In the genomic region with DNA sequence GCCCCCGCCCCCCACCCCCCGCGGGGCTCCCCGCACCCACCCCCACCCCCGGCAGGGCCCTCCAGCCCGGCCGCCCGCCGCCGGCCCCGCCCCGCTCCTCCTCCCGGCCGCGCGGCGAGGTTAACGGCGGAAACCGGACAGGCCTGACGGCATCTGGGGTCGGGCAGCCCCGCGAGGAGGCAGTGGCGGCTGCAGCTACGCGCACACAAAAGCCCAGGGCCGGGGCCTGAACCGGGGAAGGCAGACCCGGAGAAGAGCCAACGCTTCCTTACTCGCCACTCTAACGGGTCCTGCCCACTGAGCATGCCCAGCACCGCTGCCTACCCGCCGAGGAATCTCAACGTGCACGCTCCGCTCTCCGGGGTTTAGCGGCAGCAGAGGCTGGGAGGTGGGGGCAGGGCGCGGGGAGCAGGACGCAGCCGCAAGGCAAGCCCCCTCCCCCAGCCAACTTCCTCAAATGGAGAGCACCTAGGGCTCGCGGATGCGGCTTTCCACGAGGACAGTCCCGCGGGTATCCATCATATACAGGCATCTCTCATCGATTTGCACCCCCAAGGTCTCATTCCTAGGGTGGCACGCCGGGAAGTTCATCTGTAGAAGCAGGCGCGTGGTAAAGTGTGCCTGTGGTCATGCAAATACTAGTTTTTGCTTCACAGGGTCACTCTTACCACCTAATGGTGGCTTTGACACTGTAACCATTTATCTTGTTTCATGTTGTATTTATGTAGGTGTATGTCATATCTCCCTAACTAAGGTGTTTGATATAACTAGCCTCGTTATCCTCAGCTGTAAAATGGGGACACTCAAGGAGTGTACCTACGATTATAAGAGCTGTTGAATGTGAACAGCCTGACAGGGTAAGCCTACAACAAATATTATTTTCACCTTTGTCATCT, we compare ENCODE assay signal across 8 cellular contexts. TPM values are rescaled to one million over a fixed set of nuclear protein-coding genes. Genes with fewer than 3 reads are reported as not detected.
A peak's percentile ranks its signal among the peaks of the same experiment; 100 is the strongest.
DNase-seq lines count a peak whose midpoint lies in the region; ATAC-seq, FAIRE-seq and TF ChIP-seq lines count a peak whose summit lies in the region.

A gene (minus strand): TSS at position 339 of the 896 bp plus-strand sequence. CDS start 761 bp downstream, outside the sequence.

- ATAC-seq in GM21528 (IDR thresholded peaks at IDR 0.05; ENCODE audit: low FRiP score, unreplicated experiment): peak; percentile 69

- H3K4me3 ChIP-seq in OCI-LY3 (ENCODE audit: low read length): peak within 1 kb of the TSS; percentile 93
- H3K4me3 ChIP-seq in endothelial cell of umbilical vein (replicated peaks in 1 of 3; ENCODE audit: insufficient read depth in 1 of 3, low read depth in 1 of 3, low read length in 3 of 3): peak within 1 kb of the TSS; percentile 44 to 81 (median 73)

- H3K79me2 ChIP-seq in OCI-LY3 (ENCODE audit: low read length): peaks cover 40% of the 10 kb centered on the region
- H3K79me2 ChIP-seq in endothelial cell of umbilical vein (ENCODE audit: control insufficient read depth, insufficient read depth, low read length): peaks cover 38% of the 10 kb centered on the region

- peak within 1 kb of the TSS; percentile 87 for H3K9ac ChIP-seq in OCI-LY3 (ENCODE audit: low read length)
- H3K9ac ChIP-seq in endothelial cell of umbilical vein (replicated peaks; ENCODE audit: extremely low read depth, insufficient read depth, low read length): peak within 1 kb of the TSS; percentile 86

- DNase-seq in DMS114 treated with DMSO at 0.1 percent for 48 hours (lab: John Stamatoyannopoulos, UW; ENCODE audit: unreplicated experiment) (peak; percentile 88), HuH-7.5 (ENCODE audit: low spot score) (peak; percentile 88), endothelial cell of umbilical vein (ENCODE audit: low read depth, low spot score) (peak; percentile 96), midbrain (lab: John Stamatoyannopoulos, UW) (peak; percentile 89)
- peak; percentile 94 for DNase-seq in activated CD8-positive, alpha-beta memory T cell treated with anti-CD3 and anti-CD28 coated beads, Interleukin-2, amount 50 U/mL, for 48 hours
- DNase-seq in stimulated activated CD8-positive, alpha-beta memory T cell treated with anti-CD3 and anti-CD28 coated beads, Interleukin-15, amount 100 ng/mL, for 48 hours (ENCODE audit: low read depth in 2 of 2): peak; percentile 86 to 87

- H2AFZ ChIP-seq in OCI-LY3 (ENCODE audit: low read depth, low read length) (peak within 1 kb of the TSS; percentile 29), endothelial cell of umbilical vein (ENCODE audit: low read depth, low read length) (peak within 1 kb of the TSS; percentile 93)

- H3K4me1 ChIP-seq in OCI-LY3 (ENCODE audit: low read length): peaks cover 23% of the 10 kb centered on the region
- peaks cover 20% of the 10 kb centered on the region for H3K4me1 ChIP-seq in endothelial cell of umbilical vein (ENCODE audit: control insufficient read depth, extremely low read depth, insufficient read depth, low read length)

- peak; percentile 49 for FAIRE-seq in endothelial cell of umbilical vein (lab: Jason Lieb, UNC)

- H3K27me3 ChIP-seq in OCI-LY3 (ENCODE audit: low read depth, low read length) (no peaks in the 10 kb centered on the region), endothelial cell of umbilical vein (ENCODE audit: control insufficient read depth in 2 of 2, insufficient read depth in 2 of 2, low read length in 2 of 2) (no peaks in the 10 kb centered on the region)

- TF ChIP-seq POLR2A in endothelial cell of umbilical vein (IDR thresholded peaks at IDR 0.05; ENCODE audit: low read depth, low read length): peak; percentile 90

- intact Hi-C loops in endothelial cell of umbilical vein (cut with micrococcal nuclease): loop anchor here (1.0 to 5.0 kb wide), 2 partner anchors 52 to 126 kb away; a partner anchor contains a TSS

- H3K9me3 ChIP-seq in OCI-LY3 (ENCODE audit: insufficient read depth, low read length): no peaks in the 10 kb centered on the region
- no peaks in the 10 kb centered on the region for H3K9me3 ChIP-seq in endothelial cell of umbilical vein (replicated peaks; ENCODE audit: control insufficient read depth, insufficient read depth, low read length)

- H3K4me2 ChIP-seq in OCI-LY3 (ENCODE audit: low read length) (peak within 1 kb of the TSS; percentile 90), endothelial cell of umbilical vein (ENCODE audit: insufficient read depth, low read length) (peak within 1 kb of the TSS; percentile 88)

- POLR2A ChIA-PET in endothelial cell of umbilical vein (lab: Charles Lee): interaction anchor here (1.2 kb wide), 1 partner anchor 52 kb away, joined by 4 read pairs; a partner anchor contains a TSS

- CTCF ChIA-PET in endothelial cell of umbilical vein (lab: Charles Lee): interaction anchor here (0.6 kb wide), 1 partner anchor 124 kb away, joined by 3 read pairs; no protein-coding TSS in a partner anchor

- TF ChIP-seq CTCF in OCI-LY3 (IDR thresholded peaks at IDR 0.05; ENCODE audit: low read depth, low read length) (no peak), endothelial cell of umbilical vein (IDR thresholded peaks at IDR 0.05; ENCODE audit: extremely low read depth in 1 of 2, insufficient read depth in 1 of 2, low read depth in 1 of 2, low read length in 2 of 2) (no peak)

- H4K20me1 ChIP-seq in OCI-LY3 (ENCODE audit: insufficient read depth, low read length) (peaks cover 29% of the 10 kb centered on the region), endothelial cell of umbilical vein (replicated peaks; ENCODE audit: control insufficient read depth, extremely low read depth, insufficient read depth, low read length) (peaks cover 4% of the 10 kb centered on the region)

- H3K36me3 ChIP-seq in OCI-LY3 (replicated peaks; ENCODE audit: low read depth, low read length) (no peaks in the 10 kb centered on the region), endothelial cell of umbilical vein (ENCODE audit: control insufficient read depth in 2 of 2, extremely low read depth in 1 of 2, insufficient read depth in 2 of 2, low read length in 2 of 2) (no peaks in the 10 kb centered on the region)

- dilution Hi-C loops in endothelial cell of umbilical vein (cut with MboI; ENCODE audit: extremely low pct_ligation_motif_present, low sequenced_read_pairs): no loop called here

- H3K27ac ChIP-seq in OCI-LY3 (ENCODE audit: low read length) (peak within 1 kb of the TSS; percentile 90), endothelial cell of umbilical vein (ENCODE audit: insufficient read depth, low read depth, low read length) (peak within 1 kb of the TSS; percentile 80)

- TSS peak; percentile 82 for BruUV-seq in endothelial cell of umbilical vein (replicated peaks; lab: Mats Ljungman, UMichigan)

- no peaks in the 10 kb centered on the region for H3K9me1 ChIP-seq in endothelial cell of umbilical vein (replicated peaks; ENCODE audit: control insufficient read depth, extremely low read depth, insufficient read depth, low read length)

TF ChIP-seq in endothelial cell of umbilical vein, 7 proteins besides CTCF, POLR2A, EP300 and RAD21:
- no peak for TF ChIP-seq EZH2 (IDR thresholded peaks at IDR 0.05; ENCODE audit: borderline replicate concordance, low read depth, low read length, severe bottlenecking)
- no peak for TF ChIP-seq JUN (IDR thresholded peaks at IDR 0.05; ENCODE audit: borderline replicate concordance, insufficient read depth, insufficient read length, low read depth)
- TF ChIP-seq MYC (IDR thresholded peaks at IDR 0.05; ENCODE audit: low read depth, low read length): peak; percentile 5
- TF ChIP-seq, protein P1, sequence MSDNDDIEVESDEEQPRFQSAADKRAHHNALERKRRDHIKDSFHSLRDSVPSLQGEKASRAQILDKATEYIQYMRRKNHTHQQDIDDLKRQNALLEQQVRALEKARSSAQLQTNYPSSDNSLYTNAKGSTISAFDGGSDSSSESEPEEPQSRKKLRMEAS (IDR thresholded peaks at IDR 0.05; ENCODE audit: insufficient read depth, insufficient read length): no peak
- no peak for TF ChIP-seq FOS (IDR thresholded peaks at IDR 0.05; ENCODE audit: borderline replicate concordance, insufficient read depth, low read length)
- peak; percentile 79 for TF ChIP-seq POLR2AphosphoS5 (IDR thresholded peaks at IDR 0.05; ENCODE audit: insufficient read depth, low read depth, low read length)

RNA-seq across cellular contexts. Expression of the gene that starts here (rescaled TPM):
- total RNA-seq in endothelial cell of umbilical vein: 53.9 and 56.2 TPM in 2 replicates
- polyA plus RNA-seq in endothelial cell of umbilical vein: 31.6 and 38.6 TPM in 2 replicates
- 43.2 and 46.5 TPM in 2 replicates for polyA plus RNA-seq in endothelial cell of umbilical vein (2011; cell fraction: cytosol; rRNA removed)
- polyA plus RNA-seq in endothelial cell of umbilical vein (2011; cell fraction: nucleus; rRNA removed): 47.8 and 53.1 TPM in 2 replicates
- 58.3 and 68.0 TPM in 2 replicates for polyA plus RNA-seq in endothelial cell of umbilical vein (2012)
- 44.2 and 49.1 TPM in 2 replicates for polyA minus RNA-seq in endothelial cell of umbilical vein
- polyA minus RNA-seq in endothelial cell of umbilical vein (2011; cell fraction: cytosol; rRNA and poly(A)+ RNA removed): 22.9 TPM
- polyA minus RNA-seq in endothelial cell of umbilical vein (2011; cell fraction: nucleus; rRNA and poly(A)+ RNA removed): 34.8 and 35.8 TPM in 2 replicates

Comparison
In these comparisons a context has a peak if more than half of its experiments do, and no peak if none do; other contexts are left out.
1. Peak in every context shown above with its lines: DNase-seq, ATAC-seq, H3K4me3 ChIP-seq and H3K27ac ChIP-seq.